Comparison of ENCODE assay signal across 8 cellular contexts in genomic region chr3:41199866-41200668, GRCh38. TPM values are rescaled to one million over a fixed set of nuclear protein-coding genes. Genes with fewer than 3 reads are reported as not detected.
DNase-seq lines count a peak whose midpoint lies in the region; TF ChIP-seq lines count a peak whose summit lies in the region.

No MANE protein-coding gene starts in this region.

- no peaks in the 10 kb centered on the region for H3K9me3 ChIP-seq in vagina

- H3K4me3 Mint-ChIP-seq in neural crest cell = peak overlapping the region; percentile 96

- peaks cover 45% of the 10 kb centered on the region for H3K4me1 Mint-ChIP-seq in neural crest cell

- H3K9me3 Mint-ChIP-seq in neural crest cell = no peaks in the 10 kb centered on the region

- H3K4me3 ChIP-seq in H7 (ENCODE audit: insufficient read depth, low read depth, low read length) = peak overlapping the region; percentile 99
- H3K4me3 ChIP-seq in fibroblast of villous mesenchyme (ENCODE audit: low read depth, low read length) = peak overlapping the region; percentile 97
- H3K4me3 ChIP-seq in vagina = peak overlapping the region; percentile 73 to 79

- H3K27ac ChIP-seq in vagina = peak overlapping the region; percentile 98

- H3K36me3 ChIP-seq in H7 (replicated peaks; ENCODE audit: control insufficient read depth, insufficient read depth, low read length) = no peaks in the 10 kb centered on the region
- H3K36me3 ChIP-seq in vagina = no peaks in the 10 kb centered on the region

- H3K27me3 Mint-ChIP-seq in neural crest cell (ENCODE audit: low read depth) = peaks cover 5% of the 10 kb centered on the region

- H3K36me3 Mint-ChIP-seq in neural crest cell (ENCODE audit: low read depth) = no peaks in the 10 kb centered on the region

- H3K27me3 ChIP-seq in H7 (ENCODE audit: control insufficient read depth, insufficient read depth, low read length) (no peaks in the 10 kb centered on the region; the same call in 1 of the 2 replicates), vagina (no peaks in the 10 kb centered on the region)

- TF ChIP-seq CTCF in fibroblast of villous mesenchyme (IDR thresholded peaks at IDR 0.05; ENCODE audit: insufficient read depth, low read depth, low read length) (no peak), neural crest cell (conservative IDR thresholded peaks at IDR 0.05) (no peak), vagina (IDR thresholded peaks at IDR 0.05) (no peak)

- DNase-seq in Caki2 (ENCODE audit: low read depth) (peak; percentile 38), H7 (peak; percentile 89), NCI-H526 (lab: John Stamatoyannopoulos, UW) (peak; percentile 9 to 54), fibroblast of villous mesenchyme (ENCODE audit: low read depth) (peak; percentile 39), neural crest cell (ENCODE audit: low read depth, low spot score) (peak; percentile 7), vagina (ENCODE audit: extremely low spot score in 2 of 2) (no peak), NCI-H1048 (lab: John Stamatoyannopoulos, UW) (no peak)
- DNase-seq in activated effector memory CD4-positive, alpha-beta T cell treated with anti-CD3 and anti-CD28 coated beads, Interleukin-2, amount 50 U/mL, for 16 hours = peak; percentile 81

- H3K27ac Mint-ChIP-seq in neural crest cell (ENCODE audit: unreplicated experiment) = peak overlapping the region; percentile 86

- H3K4me1 ChIP-seq in vagina = peaks cover 43% of the 10 kb centered on the region

- TF ChIP-seq POLR2A in vagina (IDR thresholded peaks at IDR 0.05) = no peak

- in situ Hi-C loops in Caki2 (cut with HindIII; ENCODE audit: low pct_unique_long_range_greater_than_20kb, low sequenced_read_pairs) = no loop called here

- intact Hi-C loops in vagina (cut with DNase I) = loop anchor here (10.0 kb wide), 1 partner anchor 615 kb away; no protein-coding TSS in a partner anchor

RNA-seq across cellular contexts. Expression of gene CTNNB1, which starts 0.8 kb away (rescaled TPM):
- 120 and 129 TPM in 2 replicates for total RNA-seq in Caki2 (2014; rRNA removed; shearing (Covaris generic); ENCODE audit: low replicate concordance)
- 723 and 740 TPM in 2 replicates for total RNA-seq in H7 (2014; rRNA removed; shearing (Covaris generic))
- 759 and 921 TPM in 2 replicates for total RNA-seq in fibroblast of villous mesenchyme
- total RNA-seq in neural crest cell = 512 and 550 TPM in 2 replicates
- 505 TPM for total RNA-seq in vagina

Comparison
In these comparisons a context has a peak if more than half of its experiments do, and no peak if none do; other contexts are left out.
1. DNase-seq: peak in Caki2 (single experiment), H7 (single experiment), NCI-H526 (2 of 2), activated effector memory CD4-positive, alpha-beta T cell treated with anti-CD3 and anti-CD28 coated beads, Interleukin-2, amount 50 U/mL, for 16 hours (single experiment), fibroblast of villous mesenchyme (single experiment) and neural crest cell (single experiment); none in vagina (0 of 2) and NCI-H1048 (single experiment).
2. Peak in every context shown above with its lines, with median percentiles within 50 percentile points of each other: H3K4me3 ChIP-seq.